Comparison of ENCODE assay signal across 9 cellular contexts in the genomic region with DNA sequence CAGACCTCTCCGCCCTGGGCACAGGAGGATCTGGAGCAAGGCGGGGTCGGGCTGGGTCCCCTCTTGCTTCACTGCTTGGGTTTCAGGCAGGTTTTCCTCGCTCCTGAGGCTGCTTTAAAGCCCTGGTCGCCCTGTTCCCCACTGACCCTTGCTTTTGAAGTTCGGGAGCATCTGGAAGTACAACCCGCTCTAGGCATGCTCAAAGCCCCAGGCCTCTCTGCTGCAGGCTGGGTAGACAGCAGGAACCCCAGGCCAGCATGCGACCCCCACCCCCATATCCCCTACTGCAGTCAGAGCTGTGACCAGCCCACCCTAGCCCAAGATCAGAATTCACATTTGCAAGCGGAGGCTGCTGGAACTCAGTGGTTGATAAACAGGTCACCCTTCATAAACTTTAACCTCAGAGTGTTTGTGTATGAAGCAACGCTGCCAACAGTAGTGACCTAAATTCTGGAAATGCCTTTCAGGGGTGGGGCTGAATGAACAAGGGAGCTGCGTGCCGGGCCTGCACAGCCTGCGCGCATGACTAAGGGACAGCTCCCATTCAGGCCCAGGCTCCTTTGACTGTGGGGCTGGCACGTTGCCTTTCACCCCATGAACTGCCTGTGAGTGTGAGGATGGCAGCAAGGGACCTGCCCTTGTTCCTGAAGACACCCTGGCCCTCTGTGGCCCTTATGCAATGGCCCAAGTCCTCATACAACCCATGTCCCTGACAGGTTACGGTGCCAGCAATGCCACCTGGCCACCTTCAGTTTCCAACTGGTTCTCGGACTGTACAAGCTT. TPM values are rescaled to one million over a fixed set of nuclear protein-coding genes. Genes with fewer than 3 reads are reported as not detected.
A peak's percentile ranks its signal among the peaks of the same experiment; 100 is the strongest.
DNase-seq lines count a peak whose midpoint lies in the region; ATAC-seq and TF ChIP-seq lines count a peak whose summit lies in the region.
"Had no signal": no experiment of that assay in that cellular context is flagged by ENCODE, and none has a peak within 500 bp of the region (broad histone marks: within the 10 kb centered on the region; RNA-seq: fewer than 3 reads in every experiment).

No MANE protein-coding gene starts in this region.

- ATAC-seq in natural killer cell (no peak), HG03460 (IDR thresholded peaks at IDR 0.05; ENCODE audit: unreplicated experiment) (no peak)

- no peaks in the 10 kb centered on the region for H3K36me3 ChIP-seq in thymus (ENCODE audit: control insufficient read depth, insufficient read depth)

- no peak overlapping the region for H3K4me3 ChIP-seq in cardiac fibroblast (replicated peaks in 1 of 2; ENCODE audit: low read depth in 2 of 2, low read length in 2 of 2)
- H3K4me3 ChIP-seq in thymus (ENCODE audit: low read length), result no peak overlapping the region

- no peaks in the 10 kb centered on the region for H3K27me3 ChIP-seq in thymus (ENCODE audit: control insufficient read depth, insufficient read depth)

- peak; percentile 66 for DNase-seq in HS-27A (ENCODE audit: low read depth)
- DNase-seq in cardiac fibroblast (ENCODE audit: low read depth in 2 of 2), result peak; percentile 93 to 96
- DNase-seq in kidney glomerular epithelial cell (lab: John Stamatoyannopoulos, UW), result peak; percentile 88
- no peak for DNase-seq in natural killer cell
- no peak for DNase-seq in activated CD4-positive, alpha-beta memory T cell treated with anti-CD3 and anti-CD28 coated beads for 36 hours
- DNase-seq in GDM1 (lab: John Stamatoyannopoulos, UW), result no peak

- intact Hi-C loops in natural killer cell (cut with micrococcal nuclease), result no loop called here
- intact Hi-C loops in activated CD4-positive, alpha-beta memory T cell treated with anti-CD3 and anti-CD28 coated beads for 36 hours (cut with micrococcal nuclease), result no loop called here

- peaks cover 14 to 17% of the 10 kb centered on the region in 2 donors for H3K4me1 Mint-ChIP-seq in natural killer cell
- peaks cover 17% of the 10 kb centered on the region for H3K4me1 Mint-ChIP-seq in activated CD4-positive, alpha-beta memory T cell treated with anti-CD3 and anti-CD28 coated beads for 36 hours (ENCODE audit: low read depth)

- no peaks in the 10 kb centered on the region for H3K9me3 Mint-ChIP-seq in natural killer cell
- no peaks in the 10 kb centered on the region for H3K9me3 Mint-ChIP-seq in activated CD4-positive, alpha-beta memory T cell treated with anti-CD3 and anti-CD28 coated beads for 36 hours
- H3K9me3 Mint-ChIP-seq: activated naive CD4-positive, alpha-beta T cell treated with anti-CD3 and anti-CD28 coated beads, Interleukin-2, amount 50 U/mL, for 24 hours had no signal

- peaks cover 0 to 28% of the 10 kb centered on the region in 2 donors for H3K27me3 Mint-ChIP-seq in natural killer cell (ENCODE audit: low read depth in 2 of 2)
- H3K27me3 Mint-ChIP-seq in activated CD4-positive, alpha-beta memory T cell treated with anti-CD3 and anti-CD28 coated beads for 36 hours, result peaks cover 8% of the 10 kb centered on the region
- H3K27me3 Mint-ChIP-seq: activated naive CD4-positive, alpha-beta T cell treated with anti-CD3 and anti-CD28 coated beads, Interleukin-2, amount 50 U/mL, for 24 hours had no signal

- no peak overlapping the region for H3K27ac Mint-ChIP-seq in natural killer cell
- H3K27ac Mint-ChIP-seq in activated CD4-positive, alpha-beta memory T cell treated with anti-CD3 and anti-CD28 coated beads for 36 hours, result no peak overlapping the region
- H3K27ac Mint-ChIP-seq: activated naive CD4-positive, alpha-beta T cell treated with anti-CD3 and anti-CD28 coated beads, Interleukin-2, amount 50 U/mL, for 24 hours had no signal

- 92% methylated on average over 17 of the region's 17 CpGs for WGBS in thymus

- H3K9me3 ChIP-seq in thymus (ENCODE audit: control insufficient read depth), result no peaks in the 10 kb centered on the region

- no peak for TF ChIP-seq CTCF in cardiac fibroblast (IDR thresholded peaks at IDR 0.05; ENCODE audit: low read depth, low read length)
- TF ChIP-seq CTCF in natural killer cell (IDR thresholded peaks at IDR 0.05), result no peak

- no peak overlapping the region for H3K4me3 Mint-ChIP-seq in natural killer cell
- H3K4me3 Mint-ChIP-seq in activated CD4-positive, alpha-beta memory T cell treated with anti-CD3 and anti-CD28 coated beads for 36 hours, result no peak overlapping the region

- peaks cover 11% of the 10 kb centered on the region for H3K4me1 ChIP-seq in thymus (ENCODE audit: control insufficient read depth, insufficient read depth, low read length)

- POLR2A ChIA-PET in activated CD4-positive, alpha-beta memory T cell treated with anti-CD3 and anti-CD28 coated beads for 36 hours (lab: Charles Lee), result no interaction called here

- H3K36me3 Mint-ChIP-seq in natural killer cell, result no peaks in the 10 kb centered on the region
- no peaks in the 10 kb centered on the region for H3K36me3 Mint-ChIP-seq in activated CD4-positive, alpha-beta memory T cell treated with anti-CD3 and anti-CD28 coated beads for 36 hours
- H3K36me3 Mint-ChIP-seq: activated naive CD4-positive, alpha-beta T cell treated with anti-CD3 and anti-CD28 coated beads, Interleukin-2, amount 50 U/mL, for 24 hours had no signal

- H3K27ac ChIP-seq in thymus (ENCODE audit: low read depth), result peak overlapping the region; percentile 71

- CTCF ChIA-PET in activated CD4-positive, alpha-beta memory T cell treated with anti-CD3 and anti-CD28 coated beads for 36 hours (lab: Charles Lee), result no interaction called here

RNA-seq across cellular contexts. Expression of gene PROSER2, which starts 52.5 kb away (rescaled TPM):
- polyA plus RNA-seq in thymus, result 17.8 TPM
- 1 to 10 TPM in 2 of 3 donors, under 1 TPM in 1; 0.70 to 1.9 (median 1.1) TPM for total RNA-seq in natural killer cell
- under 1 TPM; 0.24 to 0.31 TPM for total RNA-seq in activated CD4-positive, alpha-beta memory T cell treated with anti-CD3 and anti-CD28 coated beads for 36 hours

Comparison
In these comparisons a context has a peak if more than half of its experiments do, and no peak if none do; other contexts are left out.
1. DNase-seq: peak in HS-27A (single experiment), cardiac fibroblast (2 of 2) and kidney glomerular epithelial cell (single experiment); none in natural killer cell (single experiment), activated CD4-positive, alpha-beta memory T cell treated with anti-CD3 and anti-CD28 coated beads for 36 hours (single experiment) and GDM1 (single experiment).